In the genomic region with DNA sequence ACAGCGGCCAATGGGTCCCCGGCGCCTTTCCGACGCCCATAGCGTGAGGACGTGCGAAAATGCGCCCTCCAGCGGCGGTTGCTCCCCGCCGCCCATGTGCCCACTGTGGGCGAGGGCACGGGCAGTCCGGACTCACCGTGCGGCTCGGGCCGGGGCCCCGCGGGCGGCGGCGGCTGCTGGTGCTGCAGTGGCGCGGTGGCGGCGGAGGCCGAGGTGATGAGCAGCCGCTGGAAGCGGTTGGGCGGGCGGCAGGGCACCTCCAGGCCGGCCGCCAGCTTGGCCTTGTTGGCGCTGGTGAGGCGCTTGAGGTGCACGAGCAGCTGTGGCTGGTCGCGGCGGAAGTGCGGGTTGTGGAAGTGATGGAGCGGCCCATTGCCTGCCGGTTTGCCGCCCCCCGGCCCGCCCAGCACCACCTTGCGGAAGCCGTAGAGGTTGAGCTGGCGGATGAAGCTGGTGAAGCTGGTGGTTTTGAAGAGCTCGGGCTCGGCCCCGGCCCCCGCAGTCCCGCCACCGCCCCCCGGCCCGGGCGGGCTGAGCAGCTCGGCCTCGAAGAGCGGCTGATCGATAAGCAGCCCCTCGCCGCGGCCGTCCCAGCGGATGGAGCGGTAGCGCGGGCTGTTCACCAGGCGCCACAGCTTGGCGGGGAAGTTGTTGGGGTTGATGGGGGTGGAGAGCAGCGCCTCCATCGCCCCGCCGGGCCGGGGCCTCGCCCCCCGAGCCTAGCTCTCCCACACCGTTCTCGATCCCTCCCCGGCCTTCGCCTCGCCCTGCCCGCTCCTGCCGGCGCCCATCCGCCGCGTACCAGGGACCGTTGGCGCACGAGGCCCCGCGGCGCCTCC, we compare ENCODE assay signal across 8 cellular contexts. TPM values are rescaled to one million over a fixed set of nuclear protein-coding genes. Genes with fewer than 3 reads are reported as not detected.
DNase-seq lines count a peak whose midpoint lies in the region; ATAC-seq, FAIRE-seq and TF ChIP-seq lines count a peak whose summit lies in the region.

A gene with protein sequence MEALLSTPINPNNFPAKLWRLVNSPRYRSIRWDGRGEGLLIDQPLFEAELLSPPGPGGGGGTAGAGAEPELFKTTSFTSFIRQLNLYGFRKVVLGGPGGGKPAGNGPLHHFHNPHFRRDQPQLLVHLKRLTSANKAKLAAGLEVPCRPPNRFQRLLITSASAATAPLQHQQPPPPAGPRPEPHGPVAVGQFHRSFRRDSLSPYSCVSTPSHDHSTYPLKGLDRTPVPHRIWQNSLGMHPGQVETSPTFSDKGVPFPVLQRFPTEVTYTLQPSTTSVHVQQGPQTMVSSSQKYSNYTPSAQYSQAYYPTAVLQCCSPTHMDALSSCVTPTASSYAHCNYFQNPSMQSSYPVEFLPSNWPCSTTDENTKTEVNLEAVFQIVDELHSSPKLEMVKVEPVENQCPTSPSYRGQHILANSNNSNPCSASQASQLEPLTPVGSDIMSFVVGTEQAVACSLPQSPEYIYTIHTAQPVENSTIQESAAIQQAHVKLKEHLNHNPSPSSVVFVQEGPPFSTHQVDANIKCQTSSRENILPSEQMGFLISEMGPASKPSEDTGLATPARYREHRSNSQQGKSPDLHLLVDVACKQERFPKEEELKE (minus strand): TSS at position 820 of the 839 bp plus-strand sequence. CDS start 134 bp downstream, at position 686.

- no peak within 1 kb of the TSS for H3K9ac ChIP-seq in HCT116 (ENCODE audit: low read length)

- no peak within 1 kb of the TSS for H2AFZ ChIP-seq in HCT116 (ENCODE audit: low read depth, low read length, poor library complexity, severe bottlenecking)

- H3K27me3 ChIP-seq in HCT116 (ENCODE audit: insufficient read depth, low read length) (no peaks in the 10 kb centered on the region), tibial artery (no peaks in the 10 kb centered on the region)

- H3K36me3 ChIP-seq in HCT116 (ENCODE audit: control insufficient read depth in 1 of 2, insufficient read depth in 2 of 2, low read length in 2 of 2), result peaks cover 22% of the 10 kb centered on the region in 2 experiments; a peak in 3 of 4 replicates
- H3K36me3 ChIP-seq in tibial artery, result peaks cover 42 to 60% (median 54%) of the 10 kb centered on the region in 3 donors

- peak within 1 kb of the TSS; percentile 64 to 71 for H3K4me3 Mint-ChIP-seq in activated T-cell treated with anti-CD3 and anti-CD28 coated beads, Interleukin-2, amount 50 U/mL, for 72 hours

- peaks cover 13% of the 10 kb centered on the region for H3K4me1 Mint-ChIP-seq in activated T-cell treated with anti-CD3 and anti-CD28 coated beads, Interleukin-2, amount 50 U/mL, for 72 hours (ENCODE audit: low read depth)

- CTCF ChIA-PET in HCT116 (lab: Charles Lee), result no interaction called here

- RAD21 ChIA-PET in HCT116 (lab: Charles Lee; ENCODE audit: low non-redundant PET in 1 of 2, low total read pairs in 2 of 2, uncharacterized antibody in 2 of 2, unreplicated experiment in 2 of 2), result no interaction called here

- no peaks in the 10 kb centered on the region for H3K9me2 ChIP-seq in HCT116 (ENCODE audit: insufficient read depth)

- TF ChIP-seq CTCF in HCT116 (IDR thresholded peaks at IDR 0.05 in 2 of 3, conservative IDR thresholded peaks at IDR 0.05 in 1 of 3; ENCODE audit: borderline replicate concordance in 1 of 3, insufficient read depth in 1 of 3, low read depth in 2 of 3, low read length in 2 of 3), result no peak
- TF ChIP-seq CTCF in tibial artery (IDR thresholded peaks at IDR 0.05), result no peak

- H3K36me3 Mint-ChIP-seq in activated T-cell treated with anti-CD3 and anti-CD28 coated beads, Interleukin-2, amount 50 U/mL, for 72 hours (ENCODE audit: insufficient read depth in 2 of 2), result peaks cover 11 to 21% of the 10 kb centered on the region in 2 donors

- H3K4me2 ChIP-seq in HCT116 (ENCODE audit: low read length), result no peak within 1 kb of the TSS

- POLR2A ChIA-PET in HCT116 (lab: Charles Lee), result interaction anchor here (0.6 kb wide), 1 partner anchor 83 kb away, joined by 3 read pairs; no protein-coding TSS in a partner anchor

- H3K9me3 ChIP-seq in HCT116 (ENCODE audit: control insufficient read depth in 1 of 2, insufficient read depth in 1 of 2, low read depth in 1 of 2, low read length in 2 of 2), result no peaks in the 10 kb centered on the region
- H3K9me3 ChIP-seq in tibial artery, result no peaks in the 10 kb centered on the region

- ATAC-seq in HCT116 (peak; percentile 27; the same call in 1 of the 2 replicates), HG02870 (IDR thresholded peaks at IDR 0.05; ENCODE audit: unreplicated experiment) (no peak)
- ATAC-seq in activated T-cell treated with anti-CD3 and anti-CD28 coated beads, Interleukin-2, amount 50 U/mL, for 72 hours (replicated peaks in 1 of 2), result peak; percentile 88 to 90

- no peaks in the 10 kb centered on the region for H3K79me2 ChIP-seq in HCT116 (ENCODE audit: insufficient read depth, low read length)

- no peaks in the 10 kb centered on the region for H3K27me3 Mint-ChIP-seq in activated T-cell treated with anti-CD3 and anti-CD28 coated beads, Interleukin-2, amount 50 U/mL, for 72 hours (ENCODE audit: low read depth)

- DNase-seq in HCT116 (ENCODE audit: low read depth, low spot score) (no peak), iPS-NIHi7 (ENCODE audit: extremely low spot score) (peak; percentile 58), NCI-H146 treated with DMSO at 0.1 percent for 48 hours (lab: John Stamatoyannopoulos, UW; ENCODE audit: unreplicated experiment) (no peak), GM12892 (ENCODE audit: insufficient read length) (no peak), tibial artery (no peak)
- peak; percentile 80 to 81 for DNase-seq in activated T-cell treated with anti-CD3 and anti-CD28 coated beads, Interleukin-2, amount 50 U/mL, for 72 hours
- peak; percentile 82 for DNase-seq in stimulated activated CD8-positive, alpha-beta memory T cell treated with anti-CD3 and anti-CD28 coated beads, Interleukin-4, amount 100 ng/mL, for 48 hours

- no peaks in the 10 kb centered on the region for H3K9me3 Mint-ChIP-seq in activated T-cell treated with anti-CD3 and anti-CD28 coated beads, Interleukin-2, amount 50 U/mL, for 72 hours

- FAIRE-seq in GM12892 (lab: Jason Lieb, UNC), result no peak

- BruUV-seq in HCT116 (replicated peaks; lab: Mats Ljungman, UMichigan), result no TSS peak

- TF ChIP-seq POLR2A in HCT116 (IDR thresholded peaks at IDR 0.05; ENCODE audit: borderline replicate concordance, extremely low read depth, insufficient read depth, insufficient read length), result no peak
- no peak for TF ChIP-seq POLR2A in GM12892 (IDR thresholded peaks at IDR 0.05; ENCODE audit: low read depth, low read length)

- TF ChIP-seq RAD21 in HCT116 (IDR thresholded peaks at IDR 0.05; ENCODE audit: low read depth), result no peak

- no peak within 1 kb of the TSS for H3K27ac Mint-ChIP-seq in activated T-cell treated with anti-CD3 and anti-CD28 coated beads, Interleukin-2, amount 50 U/mL, for 72 hours

- H3K4me1 ChIP-seq in HCT116 (ENCODE audit: control insufficient read depth in 1 of 2, insufficient read depth in 2 of 2, low read length in 2 of 2), result no peaks in the 10 kb centered on the region
- no peaks in the 10 kb centered on the region for H3K4me1 ChIP-seq in tibial artery

- intact Hi-C loops in HCT116 (cut with micrococcal nuclease), result no loop called here
- intact Hi-C loops in tibial artery (cut with DNase I; ENCODE audit: low total_unique reads), result no loop called here

- H3K27ac ChIP-seq in HCT116 (ENCODE audit: low read depth, low read length), result no peak within 1 kb of the TSS
- H3K27ac ChIP-seq in tibial artery, result no peak within 1 kb of the TSS

- H4K20me1 ChIP-seq in HCT116 (ENCODE audit: insufficient read depth), result no peaks in the 10 kb centered on the region

- H3K4me3 ChIP-seq in HCT116 (replicated peaks in 1 of 2; ENCODE audit: low read depth in 1 of 2, low read length in 2 of 2), result no peak within 1 kb of the TSS
- no peak within 1 kb of the TSS for H3K4me3 ChIP-seq in tibial artery

TF ChIP-seq in HCT116, 20 proteins besides CTCF, POLR2A, EP300 and RAD21:
- no peak for TF ChIP-seq EZH2 (IDR thresholded peaks at IDR 0.05)
- no peak for TF ChIP-seq SP1 (IDR thresholded peaks at IDR 0.05; ENCODE audit: low read depth)
- no peak for TF ChIP-seq TCF7L2 (IDR thresholded peaks at IDR 0.05; ENCODE audit: borderline replicate concordance, extremely low read depth, insufficient read depth, insufficient read length)
- TF ChIP-seq, protein P1, sequence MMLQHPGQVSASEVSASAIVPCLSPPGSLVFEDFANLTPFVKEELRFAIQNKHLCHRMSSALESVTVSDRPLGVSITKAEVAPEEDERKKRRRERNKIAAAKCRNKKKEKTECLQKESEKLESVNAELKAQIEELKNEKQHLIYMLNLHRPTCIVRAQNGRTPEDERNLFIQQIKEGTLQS (IDR thresholded peaks at IDR 0.05), result no peak
- no peak for TF ChIP-seq CBX3 (IDR thresholded peaks at IDR 0.05; ENCODE audit: low read depth)

RNA-seq across cellular contexts. Expression of the gene that starts here (rescaled TPM):
- not detected for total RNA-seq in HCT116 (2021; ENCODE audit: unreplicated experiment)
- not detected in 2 replicates for polyA plus RNA-seq in HCT116 (2012)
- 1 to 10 TPM; 2.9 to 3.3 TPM for total RNA-seq in activated T-cell treated with anti-CD3 and anti-CD28 coated beads, Interleukin-2, amount 50 U/mL, for 72 hours
- not detected for polyA plus RNA-seq in GM12892 (2012; ENCODE audit: missing spikeins)

Comparison
In these comparisons a context has a peak if more than half of its experiments do, and no peak if none do; other contexts are left out.
1. Peak in ATAC-seq in HCT116; RNA of the gene not detected or under 1 TPM.
2. DNase-seq: peak in activated T-cell treated with anti-CD3 and anti-CD28 coated beads, Interleukin-2, amount 50 U/mL, for 72 hours (2 of 2), iPS-NIHi7 (single experiment) and stimulated activated CD8-positive, alpha-beta memory T cell treated with anti-CD3 and anti-CD28 coated beads, Interleukin-4, amount 100 ng/mL, for 48 hours (single experiment); none in HCT116 (single experiment), NCI-H146 treated with DMSO at 0.1 percent for 48 hours (single experiment), GM12892 (single experiment) and tibial artery (0 of 2).